Comparison of ENCODE assay signal across 10 cellular contexts in the genomic region with DNA sequence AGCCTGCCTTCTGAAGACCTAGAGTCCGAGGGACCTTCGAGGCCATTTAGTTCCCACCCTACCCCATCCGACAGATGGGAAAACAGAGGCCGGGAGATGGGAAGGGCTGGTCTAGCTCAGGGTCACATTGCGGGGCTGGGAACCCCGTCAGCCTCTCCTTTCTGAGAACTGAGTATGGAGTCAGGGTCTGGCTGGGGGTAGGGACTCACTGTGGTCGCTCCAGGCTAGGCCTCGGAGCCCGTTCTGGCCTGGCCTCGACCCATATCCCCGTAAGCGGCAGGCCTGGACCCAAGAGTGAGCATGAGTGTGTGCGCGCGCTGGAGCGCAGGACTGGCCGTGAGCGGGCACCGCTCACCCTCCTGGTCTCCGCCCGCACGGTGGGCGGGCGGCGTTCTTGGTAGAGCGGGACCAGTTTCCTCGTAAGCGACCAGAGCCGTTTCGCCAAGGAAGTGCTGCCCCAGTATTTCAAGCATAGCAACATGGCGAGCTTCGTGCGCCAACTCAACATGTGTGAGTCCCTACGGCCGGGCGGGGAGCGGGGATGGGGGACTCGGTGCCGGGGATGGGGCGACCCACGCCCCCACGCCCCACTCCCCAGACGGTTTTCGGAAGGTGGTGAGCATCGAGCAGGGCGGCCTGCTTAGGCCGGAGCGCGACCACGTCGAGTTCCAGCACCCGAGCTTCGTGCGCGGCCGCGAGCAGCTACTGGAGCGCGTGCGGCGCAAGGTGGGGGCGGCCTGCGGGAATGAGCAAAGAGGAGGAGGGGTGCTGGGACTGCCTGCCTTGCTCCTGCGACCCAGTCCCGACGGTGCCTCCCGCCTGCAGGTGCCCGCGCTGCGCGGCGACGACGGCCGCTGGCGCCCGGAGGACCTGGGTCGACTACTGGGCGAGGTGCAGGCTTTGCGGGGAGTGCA. TPM values are rescaled to one million over a fixed set of nuclear protein-coding genes. Genes with fewer than 3 reads are reported as not detected.
A peak's percentile ranks its signal among the peaks of the same experiment; 100 is the strongest.
DNase-seq lines count a peak whose midpoint lies in the region; ATAC-seq, FAIRE-seq and TF ChIP-seq lines count a peak whose summit lies in the region.
"Had no signal": no experiment of that assay in that cellular context is flagged by ENCODE, and none has a peak within 500 bp of the region (broad histone marks: within the 10 kb centered on the region; RNA-seq: fewer than 3 reads in every experiment).

No MANE protein-coding gene starts in this region.

- H3K4me3 ChIP-seq in iPS-18a (ENCODE audit: low read length) = peak overlapping the region; percentile 37
- H3K4me3 ChIP-seq in gastrocnemius medialis = peak overlapping the region; percentile 65 to 78 (median 69)

- CTCF ChIA-PET in activated CD8-positive, alpha-beta T cell treated with anti-CD3 and anti-CD28 coated beads for 36 hours (lab: Charles Lee) = interaction anchor here (0.9 to 16.0 kb wide), 4 partner anchors 7 to 147 kb away, joined by 3 to 209 read pairs (median 109); a partner anchor contains a TSS

- peak overlapping the region; percentile 58 for H3K4me3 Mint-ChIP-seq in activated CD8-positive, alpha-beta T cell treated with anti-CD3 and anti-CD28 coated beads for 36 hours

- H3K27ac Mint-ChIP-seq in activated CD8-positive, alpha-beta T cell treated with anti-CD3 and anti-CD28 coated beads for 36 hours = no peak overlapping the region

- H3K27ac ChIP-seq in iPS-18a (ENCODE audit: low read length) (no peak overlapping the region), gastrocnemius medialis (peak overlapping the region; percentile 93 to 100 (median 95))

- no peak overlapping the region for H3K9ac ChIP-seq in iPS-18a (ENCODE audit: low read length)

- H3K27me3 ChIP-seq in iPS-18a (ENCODE audit: control insufficient read depth, insufficient read depth, low read length) = peaks cover 99% of the 10 kb centered on the region
- no peaks in the 10 kb centered on the region for H3K27me3 ChIP-seq in gastrocnemius medialis

- H3K4me1 Mint-ChIP-seq in activated CD8-positive, alpha-beta T cell treated with anti-CD3 and anti-CD28 coated beads for 36 hours (ENCODE audit: low read depth) = peaks cover 50% of the 10 kb centered on the region

- ATAC-seq in activated CD8-positive, alpha-beta T cell treated with anti-CD3 and anti-CD28 coated beads for 36 hours = no peak
- ATAC-seq in gastrocnemius medialis = no peak

- H3K4me1 ChIP-seq in iPS-18a (ENCODE audit: control insufficient read depth, low read depth, low read length) (peaks cover 11% of the 10 kb centered on the region), gastrocnemius medialis (peaks cover 55 to 58% of the 10 kb centered on the region in 2 donors)

- intact Hi-C loops in activated CD8-positive, alpha-beta T cell treated with anti-CD3 and anti-CD28 coated beads for 36 hours (cut with micrococcal nuclease) = no loop called here
- intact Hi-C loops in gastrocnemius medialis (cut with DNase I; ENCODE audit: low total_unique reads) = no loop called here

- H3K9me3 Mint-ChIP-seq in activated CD8-positive, alpha-beta T cell treated with anti-CD3 and anti-CD28 coated beads for 36 hours = no peaks in the 10 kb centered on the region

- no peak for TF ChIP-seq CTCF in activated CD8-positive, alpha-beta T cell treated with anti-CD3 and anti-CD28 coated beads for 36 hours (IDR thresholded peaks at IDR 0.05)
- TF ChIP-seq CTCF in gastrocnemius medialis (IDR thresholded peaks at IDR 0.05 in 4 of 5, conservative IDR thresholded peaks at IDR 0.05 in 1 of 5) = no peak

- peak; percentile 75 for FAIRE-seq in GM12892 (lab: Jason Lieb, UNC)
- FAIRE-seq: frontal cortex had no signal

- H3K9me3 ChIP-seq in iPS-18a (ENCODE audit: control insufficient read depth, low read depth, low read length) (no peaks in the 10 kb centered on the region), gastrocnemius medialis (no peaks in the 10 kb centered on the region)

- in situ Hi-C loops in gastrocnemius medialis (cut with MboI; ENCODE audit: low sequenced_read_pairs in 4 of 4) = no loop called here

- POLR2A ChIA-PET in activated CD8-positive, alpha-beta T cell treated with anti-CD3 and anti-CD28 coated beads for 36 hours (lab: Charles Lee) = interaction anchor here (0.8 to 3.7 kb wide), 3 partner anchors 9 to 12 kb away, joined by 3 to 23 read pairs (median 4); no protein-coding TSS in a partner anchor

- peaks cover 70% of the 10 kb centered on the region for H3K27me3 Mint-ChIP-seq in activated CD8-positive, alpha-beta T cell treated with anti-CD3 and anti-CD28 coated beads for 36 hours

- TF ChIP-seq POLR2A in GM12892 (IDR thresholded peaks at IDR 0.05; ENCODE audit: low read depth, low read length) (no peak), gastrocnemius medialis (IDR thresholded peaks at IDR 0.05) (no peak)

- no peaks in the 10 kb centered on the region for H3K36me3 ChIP-seq in iPS-18a (ENCODE audit: control insufficient read depth, low read depth, low read length)
- H3K36me3 ChIP-seq in gastrocnemius medialis = no peaks in the 10 kb centered on the region

- no peak for DNase-seq in GM12892 (ENCODE audit: insufficient read length)
- DNase-seq in activated CD8-positive, alpha-beta T cell treated with anti-CD3 and anti-CD28 coated beads for 36 hours = peak; percentile 46
- no peak for DNase-seq in gastrocnemius medialis
- DNase-seq in NAMALWA (ENCODE audit: low spot score) = no peak
- DNase-seq in mucosa of gallbladder (ENCODE audit: low spot score) = no peak
- no peak for DNase-seq in NCI-H1092 treated with DMSO at 0.1 percent for 48 hours (lab: John Stamatoyannopoulos, UW)
- DNase-seq in middle frontal gyrus (ENCODE audit: extremely low spot score, low spot score) = no peak
- DNase-seq: SW 1271 had no signal

- peaks cover 19% of the 10 kb centered on the region for H3K36me3 Mint-ChIP-seq in activated CD8-positive, alpha-beta T cell treated with anti-CD3 and anti-CD28 coated beads for 36 hours (ENCODE audit: low read depth)

RNA-seq across cellular contexts. Expression of a gene that starts 0.8 kb away (rescaled TPM):
- 39.9 TPM for polyA plus RNA-seq in GM12892 (2012; ENCODE audit: missing spikeins)
- total RNA-seq in activated CD8-positive, alpha-beta T cell treated with anti-CD3 and anti-CD28 coated beads for 36 hours = 10 to 100 TPM; 56.0 to 73.3 TPM
- 100 to 1,000 TPM in 1 of 4 donors, 10 to 100 TPM in 2, 1 to 10 TPM in 1; 9.0 to 111 (median 29.7) TPM for total RNA-seq in gastrocnemius medialis
- total RNA-seq in mucosa of gallbladder = 51.3 TPM

RNA-seq across cellular contexts. Expression of a gene that starts 5.0 kb away (rescaled TPM):
- 30.6 TPM for polyA plus RNA-seq in GM12892 (2012; ENCODE audit: missing spikeins)
- 10 to 100 TPM; 24.5 to 25.3 TPM for total RNA-seq in activated CD8-positive, alpha-beta T cell treated with anti-CD3 and anti-CD28 coated beads for 36 hours
- total RNA-seq in gastrocnemius medialis (100 to 1,000 TPM in 3 of 4 donors, 10 to 100 TPM in 1; 77.5 to 231 (median 173) TPM), mucosa of gallbladder (79.0 TPM)

RNA-seq across cellular contexts. Expression of a gene that starts 5.6 kb away (rescaled TPM):
- polyA plus RNA-seq in GM12892 (2012; ENCODE audit: missing spikeins) = 5.6 TPM
- 10 to 100 TPM; 27.1 to 28.6 TPM for total RNA-seq in activated CD8-positive, alpha-beta T cell treated with anti-CD3 and anti-CD28 coated beads for 36 hours
- total RNA-seq in gastrocnemius medialis (10 to 100 TPM in 3 of 4 donors, 1 to 10 TPM in 1; 7.0 to 16.3 (median 14.3) TPM), mucosa of gallbladder (24.6 TPM)

RNA-seq across cellular contexts. Expression of a gene that starts 5.7 kb away (rescaled TPM):
- polyA plus RNA-seq in GM12892 (2012; ENCODE audit: missing spikeins) = 14.4 TPM
- total RNA-seq in activated CD8-positive, alpha-beta T cell treated with anti-CD3 and anti-CD28 coated beads for 36 hours = 10 to 100 TPM; 28.4 to 31.2 TPM
- 10 to 100 TPM in 2 of 4 donors, 1 to 10 TPM in 2; 8.8 to 15.3 (median 10.1) TPM for total RNA-seq in gastrocnemius medialis
- 38.2 TPM for total RNA-seq in mucosa of gallbladder

RNA-seq across cellular contexts. Expression of a gene that starts 14.6 kb away (rescaled TPM):
- 1.1 TPM for polyA plus RNA-seq in GM12892 (2012; ENCODE audit: missing spikeins)
- 1 to 10 TPM; 2.1 to 2.5 TPM for total RNA-seq in activated CD8-positive, alpha-beta T cell treated with anti-CD3 and anti-CD28 coated beads for 36 hours
- total RNA-seq in gastrocnemius medialis (1 to 10 TPM; 1.5 to 3.1 (median 2.6) TPM), mucosa of gallbladder (14.1 TPM)
